In the genomic region with DNA sequence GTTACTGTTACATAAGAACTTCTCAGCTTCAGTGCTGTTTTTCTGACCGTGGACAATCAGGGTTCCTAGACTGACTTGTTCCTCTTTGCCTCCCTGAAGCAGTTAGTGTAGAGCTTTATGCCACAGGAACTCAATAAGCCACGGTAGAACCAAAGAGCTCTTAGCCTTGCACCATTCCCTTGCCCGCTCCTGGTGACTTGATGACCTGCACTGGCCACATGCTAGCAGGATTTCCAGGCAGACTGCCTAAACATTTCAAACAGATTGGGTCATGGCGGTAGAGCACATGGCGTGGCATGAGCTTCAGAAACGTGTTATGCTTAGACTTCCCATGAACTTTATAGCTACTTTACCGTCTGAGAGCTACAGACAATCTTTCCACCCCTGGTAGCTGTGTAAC, we compare ENCODE assay signal across 1 cellular context.
TF ChIP-seq lines count a peak whose summit lies in the region.

No MANE protein-coding gene starts in this region.

TF ChIP-seq in IMR-90, 13 proteins besides CTCF, POLR2A, EP300 and RAD21:
- TF ChIP-seq, protein P1, sequence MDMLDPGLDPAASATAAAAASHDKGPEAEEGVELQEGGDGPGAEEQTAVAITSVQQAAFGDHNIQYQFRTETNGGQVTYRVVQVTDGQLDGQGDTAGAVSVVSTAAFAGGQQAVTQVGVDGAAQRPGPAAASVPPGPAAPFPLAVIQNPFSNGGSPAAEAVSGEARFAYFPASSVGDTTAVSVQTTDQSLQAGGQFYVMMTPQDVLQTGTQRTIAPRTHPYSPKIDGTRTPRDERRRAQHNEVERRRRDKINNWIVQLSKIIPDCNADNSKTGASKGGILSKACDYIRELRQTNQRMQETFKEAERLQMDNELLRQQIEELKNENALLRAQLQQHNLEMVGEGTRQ (IDR thresholded peaks at IDR 0.05; ENCODE audit: low read depth, low read length), result no peak
- TF ChIP-seq RCOR1 (IDR thresholded peaks at IDR 0.05; ENCODE audit: insufficient replicate concordance, low read length) (no peak), NFE2L2 (IDR thresholded peaks at IDR 0.05; ENCODE audit: low read depth, low read length) (no peak)
